Comparison of ENCODE assay signal across 8 cellular contexts in the genomic region with DNA sequence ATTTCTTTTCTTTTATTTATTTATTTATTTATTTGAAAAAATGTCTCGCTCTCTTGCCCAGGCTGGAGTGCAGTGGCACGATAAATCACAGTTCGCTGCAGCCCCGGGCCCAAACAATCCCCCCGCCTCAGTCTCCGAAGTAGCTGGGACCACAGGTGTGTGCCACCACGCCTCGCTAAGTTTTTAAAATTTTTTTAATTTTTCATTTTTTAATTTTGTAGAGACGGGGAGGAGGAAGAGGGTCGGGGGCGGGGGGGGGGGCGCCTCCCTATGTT. TPM values are rescaled to one million over a fixed set of nuclear protein-coding genes. Genes with fewer than 3 reads are reported as not detected.
DNase-seq lines count a peak whose midpoint lies in the region; ATAC-seq, FAIRE-seq and TF ChIP-seq lines count a peak whose summit lies in the region.

No MANE protein-coding gene starts in this region.

- 5 to 8% methylated on average over 12 of the region's 12 CpGs for WGBS in body of pancreas, 2 donors
- WGBS in lower leg skin, 2 donors, result 1 to 9% methylated on average over 12 of the region's 12 CpGs
- 5 to 9% methylated on average over 12 of the region's 12 CpGs for WGBS in tibial nerve, 2 donors

- H3K9me3 Mint-ChIP-seq in activated CD4-positive, alpha-beta T cell treated with anti-CD3 and anti-CD28 coated beads, Interleukin-2, amount 10 ng/mL, durations not matched to agents 24 days and 14 days, result no peaks in the 10 kb centered on the region

- H3K4me1 ChIP-seq in body of pancreas, result peaks cover 21% of the 10 kb centered on the region
- H3K4me1 ChIP-seq in tibial nerve, result peaks cover 0 to 29% (median 7%) of the 10 kb centered on the region in 4 donors

- H3K27ac Mint-ChIP-seq in activated CD4-positive, alpha-beta T cell treated with anti-CD3 and anti-CD28 coated beads, Interleukin-2, amount 10 ng/mL, durations not matched to agents 24 days and 14 days, result peak overlapping the region; percentile 98

- H3K9me3 ChIP-seq in body of pancreas (no peaks in the 10 kb centered on the region), tibial nerve (no peaks in the 10 kb centered on the region)

- H3K4me3 ChIP-seq in body of pancreas (peak overlapping the region; percentile 67 to 97), lower leg skin (ENCODE audit: low read depth, poor library complexity, severe bottlenecking) (peak overlapping the region; percentile 17), tibial nerve (peak overlapping the region; percentile 66 to 98 (median 90))

- no peak for TF ChIP-seq POLR2A in body of pancreas (IDR thresholded peaks at IDR 0.05)
- TF ChIP-seq POLR2A in lower leg skin (IDR thresholded peaks at IDR 0.05), result no peak
- no peak for TF ChIP-seq POLR2A in tibial nerve (IDR thresholded peaks at IDR 0.05)

- H3K27me3 ChIP-seq in body of pancreas (no peaks in the 10 kb centered on the region), tibial nerve (no peaks in the 10 kb centered on the region)

- intact Hi-C loops in activated CD4-positive, alpha-beta T cell treated with anti-CD3 and anti-CD28 coated beads, Interleukin-2, amount 10 ng/mL, durations not matched to agents 24 days and 14 days (cut with micrococcal nuclease), result loop anchor here (1.0 to 10.0 kb wide), 6 partner anchors 24 to 1258 kb away; a partner anchor contains a TSS
- intact Hi-C loops in body of pancreas (cut with DNase I) (no loop called here), lower leg skin (cut with DNase I; ENCODE audit: low total_unique reads) (no loop called here)

- ATAC-seq in body of pancreas, result no peak

- H3K27ac ChIP-seq in body of pancreas, result peak overlapping the region; percentile 76 to 94 (median 87)
- peak overlapping the region; percentile 87 to 92 (median 88) for H3K27ac ChIP-seq in tibial nerve

- FAIRE-seq in HTR-8/SVneo (lab: Jason Lieb, UNC), result no peak

- H3K4me1 Mint-ChIP-seq in activated CD4-positive, alpha-beta T cell treated with anti-CD3 and anti-CD28 coated beads, Interleukin-2, amount 10 ng/mL, durations not matched to agents 24 days and 14 days, result peaks cover 14% of the 10 kb centered on the region

- DNase-seq in activated CD4-positive, alpha-beta T cell treated with anti-CD3 and anti-CD28 coated beads, Interleukin-2, amount 10 ng/mL, durations not matched to agents 24 days and 14 days, result no peak
- no peak for DNase-seq in activated CD4-positive, alpha-beta T cell treated with anti-CD3 and anti-CD28 coated beads for 1 hour
- DNase-seq in body of pancreas (no peak), lower leg skin (ENCODE audit: low spot score in 2 of 2) (no peak), tibial nerve (ENCODE audit: low spot score in 2 of 2) (no peak), DMS153 (lab: John Stamatoyannopoulos, UW) (no peak), HTR-8/SVneo (ENCODE audit: insufficient read length, low spot score) (no peak), SW 1271 (lab: John Stamatoyannopoulos, UW) (no peak)

- TF ChIP-seq EP300 in tibial nerve (IDR thresholded peaks at IDR 0.05), result no peak

- H3K36me3 ChIP-seq in body of pancreas (replicated peaks in 1 of 2; ENCODE audit: insufficient read depth in 1 of 2, low read depth in 2 of 2) (peaks cover 0 to under 1% of the 10 kb centered on the region in 2 donors), tibial nerve (peaks cover 0 to 20% (median 2%) of the 10 kb centered on the region in 3 donors)

- no peak for TF ChIP-seq CTCF in body of pancreas (IDR thresholded peaks at IDR 0.05)
- no peak for TF ChIP-seq CTCF in lower leg skin (IDR thresholded peaks at IDR 0.05)
- no peak for TF ChIP-seq CTCF in tibial nerve (IDR thresholded peaks at IDR 0.05)

- H3K4me3 Mint-ChIP-seq in activated CD4-positive, alpha-beta T cell treated with anti-CD3 and anti-CD28 coated beads, Interleukin-2, amount 10 ng/mL, durations not matched to agents 24 days and 14 days, result peak overlapping the region; percentile 100

- H3K36me3 Mint-ChIP-seq in activated CD4-positive, alpha-beta T cell treated with anti-CD3 and anti-CD28 coated beads, Interleukin-2, amount 10 ng/mL, durations not matched to agents 24 days and 14 days (ENCODE audit: low read depth), result peaks cover 16% of the 10 kb centered on the region

- H3K27me3 Mint-ChIP-seq in activated CD4-positive, alpha-beta T cell treated with anti-CD3 and anti-CD28 coated beads, Interleukin-2, amount 10 ng/mL, durations not matched to agents 24 days and 14 days, result no peaks in the 10 kb centered on the region

RNA-seq across cellular contexts. Expression of a gene that starts 0.5 kb away (rescaled TPM):
- total RNA-seq in activated CD4-positive, alpha-beta T cell treated with anti-CD3 and anti-CD28 coated beads, Interleukin-2, amount 10 ng/mL, durations not matched to agents 24 days and 14 days, result 36.2 and 37.0 TPM in 2 replicates
- total RNA-seq in body of pancreas (10 to 100 TPM; 39.4 to 84.0 TPM), lower leg skin (10 to 100 TPM; 38.2 to 98.7 (median 47.3) TPM), tibial nerve (10 to 100 TPM; 20.0 to 41.7 (median 39.2) TPM)

RNA-seq across cellular contexts. Expression of a gene that starts 24.2 kb away (rescaled TPM):
- total RNA-seq in activated CD4-positive, alpha-beta T cell treated with anti-CD3 and anti-CD28 coated beads, Interleukin-2, amount 10 ng/mL, durations not matched to agents 24 days and 14 days, result 36.7 and 38.1 TPM in 2 replicates
- total RNA-seq in body of pancreas (10 to 100 TPM; 17.8 to 23.3 TPM), lower leg skin (10 to 100 TPM; 19.5 to 36.1 (median 25.1) TPM), tibial nerve (10 to 100 TPM; 39.3 to 55.7 (median 44.0) TPM)

Comparison
In these comparisons a context has a peak if more than half of its experiments do, and no peak if none do; other contexts are left out.
1. H3K4me3 ChIP-seq: peak in every context shown above with its lines; median percentile 90 in tibial nerve; 82 in body of pancreas; 17 in lower leg skin.